ENCODE assay signal across 18 cellular contexts in genomic region chr3:80192871-80193270, GRCh38.
"Had no signal": no experiment of that assay in that cellular context is flagged by ENCODE, and none has a peak within 500 bp of the region (broad histone marks: within the 10 kb centered on the region; RNA-seq: fewer than 3 reads in every experiment).

No MANE protein-coding gene starts in this region.

- H3K36me3 ChIP-seq: gastroesophageal sphincter, heart right ventricle, lower lobe of right lung, ovary, right lobe of liver, suprapubic skin had no signal

- H3K4me1 ChIP-seq: gastroesophageal sphincter, heart right ventricle, lower lobe of right lung, right lobe of liver, suprapubic skin had no signal

- H3K27me3 Mint-ChIP-seq: activated T-helper 17 cell treated with anti-CD3 and anti-CD28 coated beads, Interleukin-2, amount 50 U/mL, for 72 hours; central memory CD8-positive, alpha-beta T cell; stimulated activated naive CD8-positive, alpha-beta T cell treated with anti-CD3 and anti-CD28 coated beads, Interleukin-15, Interleukin-2, amounts not matched to agents 100 ng/mL and 50 ng/mL, for 24 hours had no signal

- H3K9me3 Mint-ChIP-seq: neural crest cell had no signal

- H3K27ac ChIP-seq: gastroesophageal sphincter, heart right ventricle, lower lobe of right lung, ovary, right lobe of liver, suprapubic skin had no signal

- H3K4me1 Mint-ChIP-seq: activated T-helper 17 cell treated with anti-CD3 and anti-CD28 coated beads, Interleukin-2, amount 50 U/mL, for 72 hours; central memory CD8-positive, alpha-beta T cell had no signal

- H3K4me3 ChIP-seq: gastroesophageal sphincter, heart right ventricle, lower lobe of right lung, ovary, right lobe of liver, suprapubic skin had no signal

- DNase-seq: activated CD4-positive, CD25-positive, alpha-beta regulatory T cell treated with anti-CD3 and anti-CD28 coated beads, Interleukin-2, amount 50 U/mL, for 72 hours; activated naive CD4-positive, alpha-beta T cell treated with Interleukin-2 at 50 U/mL for 16 hours; aorta; cortex of kidney; effector CD8-positive, alpha-beta T cell; heart right ventricle; left colon; lower lobe of right lung; ovary; right lobe of liver; T-helper 1 cell; trophoblast cell had no signal

- ATAC-seq: activated T-helper 17 cell treated with anti-CD3 and anti-CD28 coated beads, Interleukin-2, amount 50 U/mL, for 72 hours; gastroesophageal sphincter; heart right ventricle; left colon; lower lobe of right lung; right lobe of liver had no signal

- H3K27ac Mint-ChIP-seq: activated T-helper 17 cell treated with anti-CD3 and anti-CD28 coated beads, Interleukin-2, amount 50 U/mL, for 72 hours; stimulated activated naive CD8-positive, alpha-beta T cell treated with anti-CD3 and anti-CD28 coated beads, Interleukin-15, Interleukin-2, amounts not matched to agents 100 ng/mL and 50 ng/mL, for 24 hours had no signal

- H3K4me3 Mint-ChIP-seq: activated T-helper 17 cell treated with anti-CD3 and anti-CD28 coated beads, Interleukin-2, amount 50 U/mL, for 72 hours; central memory CD8-positive, alpha-beta T cell; neural crest cell; stimulated activated naive CD8-positive, alpha-beta T cell treated with anti-CD3 and anti-CD28 coated beads, Interleukin-15, Interleukin-2, amounts not matched to agents 100 ng/mL and 50 ng/mL, for 24 hours had no signal

- H3K9me3 ChIP-seq: gastroesophageal sphincter, lower lobe of right lung, ovary, right lobe of liver had no signal

- H3K27me3 ChIP-seq: gastroesophageal sphincter, heart right ventricle, ovary, right lobe of liver, suprapubic skin had no signal
